ENCODE assay signal across 8 cellular contexts in the genomic region with DNA sequence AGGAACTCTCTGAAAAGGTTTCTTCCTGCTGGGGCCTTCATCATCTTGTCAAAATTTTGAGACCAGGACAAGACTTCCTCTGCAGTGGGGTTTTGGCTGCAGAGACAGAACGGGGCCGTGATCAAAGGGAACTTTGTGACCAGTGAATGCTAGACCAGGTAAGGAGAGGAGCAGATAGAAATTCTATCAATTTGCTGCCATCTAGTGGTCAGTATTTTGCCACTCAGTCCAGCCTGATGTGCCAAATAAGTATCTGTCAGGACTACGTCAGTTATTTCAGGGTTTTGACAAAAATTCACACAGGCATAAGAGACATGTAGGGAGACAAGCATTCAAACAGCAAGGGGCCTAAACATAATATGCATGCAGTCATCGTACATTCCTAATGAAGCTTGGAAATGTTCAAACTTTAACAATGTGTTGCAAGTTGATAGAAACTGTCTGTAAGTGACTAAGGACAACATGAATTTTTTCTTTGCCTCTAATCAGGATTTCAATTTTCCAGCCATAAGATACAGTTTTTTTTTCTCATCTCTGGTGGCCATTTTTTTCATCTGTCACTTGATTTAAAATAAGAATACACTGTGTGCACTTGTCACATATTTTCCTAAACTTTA. TPM values are rescaled to one million over a fixed set of nuclear protein-coding genes. Genes with fewer than 3 reads are reported as not detected.
DNase-seq lines count a peak whose midpoint lies in the region; ATAC-seq, FAIRE-seq and TF ChIP-seq lines count a peak whose summit lies in the region.

No MANE protein-coding gene starts in this region.

- H3K9me3 ChIP-seq in A549 (no peaks in the 10 kb centered on the region), Loucy (ENCODE audit: insufficient read depth, low read depth, low read length) (no peaks in the 10 kb centered on the region; the same call in 1 of the 2 replicates), hepatocyte (ENCODE audit: low read depth) (no peaks in the 10 kb centered on the region), small intestine (ENCODE audit: control insufficient read depth, low read depth) (no peaks in the 10 kb centered on the region)

- POLR2A ChIA-PET in A549 (lab: Yijun Ruan, JAX): no interaction called here

- CTCF ChIA-PET in A549 (lab: Yijun Ruan, JAX): interaction anchor here (0.5 to 2.6 kb wide), 11 partner anchors 11 to 1909 kb away, joined by 3 to 12 read pairs (median 3); partner anchors contain the start of gene FBXO5

- ATAC-seq in A549 (peak; percentile 95 to 98), HG02571 (IDR thresholded peaks at IDR 0.05; ENCODE audit: unreplicated experiment) (peak; percentile 99), SK-N-SH treated with all-trans-retinoic acid at 6 μM for 48 hours (peak; percentile 100)

- TF ChIP-seq RAD21 in A549 (conservative IDR thresholded peaks at IDR 0.05 in 1 of 2, IDR thresholded peaks at IDR 0.05 in 1 of 2): peak; percentile 49 to 60; a peak in 4 of 5 replicates

- peak; percentile 64 for TF ChIP-seq CTCF in A549 (IDR thresholded peaks at IDR 0.05)
- TF ChIP-seq CTCF in Loucy (conservative IDR thresholded peaks at IDR 0.05; ENCODE audit: low read length): peak; percentile 87
- peak; percentile 81 for TF ChIP-seq CTCF in hepatocyte (IDR thresholded peaks at IDR 0.05; ENCODE audit: poor library complexity)

- H3K4me3 ChIP-seq in A549 (no peak overlapping the region), Loucy (ENCODE audit: low read length, poor library complexity, severe bottlenecking) (no peak overlapping the region), hepatocyte (no peak overlapping the region), small intestine (ENCODE audit: low read depth in 1 of 2, low read length in 2 of 2) (no peak overlapping the region)

- no peak for TF ChIP-seq POLR2A in A549 (IDR thresholded peaks at IDR 0.05; ENCODE audit: low read length)
- TF ChIP-seq POLR2A in GM12891 (IDR thresholded peaks at IDR 0.05; ENCODE audit: low read depth, low read length): no peak

- FAIRE-seq in A549 (lab: Jason Lieb, UNC) (no peak), GM12891 (lab: Jason Lieb, UNC) (peak; percentile 95), small intestine (lab: Jason Lieb, UNC) (no peak)

- no peaks in the 10 kb centered on the region for H4K20me1 ChIP-seq in Loucy (ENCODE audit: insufficient read depth, low read length, poor library complexity, severe bottlenecking)
- H4K20me1 ChIP-seq in hepatocyte (ENCODE audit: insufficient read depth, poor library complexity, severe bottlenecking): no peaks in the 10 kb centered on the region

- no peaks in the 10 kb centered on the region for H3K36me3 ChIP-seq in Loucy (ENCODE audit: insufficient read depth, low read length)
- no peaks in the 10 kb centered on the region for H3K36me3 ChIP-seq in hepatocyte (replicated peaks; ENCODE audit: insufficient read depth, low read depth)
- H3K36me3 ChIP-seq in small intestine (ENCODE audit: control insufficient read depth in 2 of 2, insufficient read depth in 2 of 2, low read length in 2 of 2): no peaks in the 10 kb centered on the region

- no peak for TF ChIP-seq EP300 in A549 (IDR thresholded peaks at IDR 0.05)

- H3K27ac ChIP-seq in A549: no peak overlapping the region
- H3K27ac ChIP-seq in hepatocyte: no peak overlapping the region
- no peak overlapping the region for H3K27ac ChIP-seq in small intestine (ENCODE audit: low read depth in 1 of 2, low read length in 1 of 2)

- no peaks in the 10 kb centered on the region for H3K27me3 ChIP-seq in Loucy (ENCODE audit: insufficient read depth, low read length, poor library complexity, severe bottlenecking)
- no peaks in the 10 kb centered on the region for H3K27me3 ChIP-seq in hepatocyte
- H3K27me3 ChIP-seq in small intestine (ENCODE audit: control insufficient read depth in 2 of 2, insufficient read depth in 2 of 2, low read length in 2 of 2): no peaks in the 10 kb centered on the region

- H3F3A ChIP-seq in Loucy (ENCODE audit: low read depth): no peaks in the 10 kb centered on the region

- H3K4me1 ChIP-seq in A549: peaks cover 13% of the 10 kb centered on the region; the same call in 2 of the 3 replicates
- H3K4me1 ChIP-seq in Loucy (ENCODE audit: insufficient read depth, low read length, poor library complexity, severe bottlenecking): no peaks in the 10 kb centered on the region
- H3K4me1 ChIP-seq in hepatocyte (ENCODE audit: insufficient read depth): no peaks in the 10 kb centered on the region
- H3K4me1 ChIP-seq in small intestine (ENCODE audit: control insufficient read depth in 2 of 2, insufficient read depth in 1 of 2, low read depth in 1 of 2, low read length in 1 of 2): no peaks in the 10 kb centered on the region

- H3K9me2 ChIP-seq in Loucy (replicated peaks; ENCODE audit: low read depth, low read length): no peaks in the 10 kb centered on the region
- no peaks in the 10 kb centered on the region for H3K9me2 ChIP-seq in hepatocyte (replicated peaks; ENCODE audit: insufficient read depth)

- 8% methylated on average over 4 of the region's 4 CpGs for WGBS in A549 (ENCODE audit: missing lambda C conversion rate)
- WGBS in hepatocyte (ENCODE audit: low lambda C conversion rate, missing lambda C conversion rate): 13% methylated on average over 4 of the region's 4 CpGs
- 2 to 4% (median 3%) methylated on average over 4 of the region's 4 CpGs for whole genome bisulfite sequencing in small intestine, 3 donors

- H2AFZ ChIP-seq in Loucy (ENCODE audit: low read length) (peak overlapping the region; percentile 69), hepatocyte (no peak overlapping the region)

- no peaks in the 10 kb centered on the region for H3K79me2 ChIP-seq in Loucy (ENCODE audit: insufficient read depth, low read length)
- no peaks in the 10 kb centered on the region for H3K79me2 ChIP-seq in hepatocyte

- H3K4me2 ChIP-seq in A549 (no peak overlapping the region), Loucy (ENCODE audit: low read depth, low read length, poor library complexity, severe bottlenecking) (peak overlapping the region; percentile 43), hepatocyte (no peak overlapping the region)

- no peak overlapping the region for H3K9ac ChIP-seq in Loucy (ENCODE audit: low read depth, low read length, poor library complexity, severe bottlenecking)

- DNase-seq in A549 (ENCODE audit: low read depth in 1 of 2, low spot score in 1 of 2): peak; percentile 34 to 47
- peak; percentile 15 for DNase-seq in GM12891 (ENCODE audit: insufficient read length, low spot score)
- peak; percentile 76 for DNase-seq in astrocyte of the hippocampus (ENCODE audit: low read depth, low spot score)
- peak; percentile 78 for DNase-seq in hepatocyte (ENCODE audit: low spot score)
- peak; percentile 65 for DNase-seq in small intestine

TF ChIP-seq in A549, 52 proteins besides CTCF, POLR2A, EP300 and RAD21:
- no peak for TF ChIP-seq CHD4 (IDR thresholded peaks at IDR 0.05; ENCODE audit: borderline replicate concordance)
- TF ChIP-seq SMC3 (IDR thresholded peaks at IDR 0.05): peak; percentile 35; the same call in 2 of the 3 replicates
- no peak for TF ChIP-seq RARB (CRISPR knock-in tag; IDR thresholded peaks at IDR 0.05)

TF ChIP-seq in GM12891, 5 proteins besides CTCF, POLR2A, EP300 and RAD21:
- TF ChIP-seq TAF1 (IDR thresholded peaks at IDR 0.05; ENCODE audit: low read depth, low read length) (no peak), SPI1 (IDR thresholded peaks at IDR 0.05; ENCODE audit: low read depth, low read length) (no peak), POU2F2 (IDR thresholded peaks at IDR 0.05; ENCODE audit: low read depth, low read length) (no peak), PAX5 (IDR thresholded peaks at IDR 0.05; ENCODE audit: insufficient read depth, low read length, severe bottlenecking) (no peak), POLR2AphosphoS5 (IDR thresholded peaks at IDR 0.05; ENCODE audit: low read depth, low read length) (no peak)

TF ChIP-seq in SK-N-SH treated with all-trans-retinoic acid at 6 μM for 48 hours, 23 proteins besides CTCF, POLR2A, EP300 and RAD21 (continues in another document):
- TF ChIP-seq ISL1 (CRISPR knock-in tag; IDR thresholded peaks at IDR 0.05) (no peak), ZNF565 (CRISPR knock-in tag; conservative IDR thresholded peaks at IDR 0.05; ENCODE audit: low read depth) (no peak), ARNTL (CRISPR knock-in tag; IDR thresholded peaks at IDR 0.05; ENCODE audit: borderline replicate concordance, low read depth) (no peak)
- TF ChIP-seq, protein P1, sequence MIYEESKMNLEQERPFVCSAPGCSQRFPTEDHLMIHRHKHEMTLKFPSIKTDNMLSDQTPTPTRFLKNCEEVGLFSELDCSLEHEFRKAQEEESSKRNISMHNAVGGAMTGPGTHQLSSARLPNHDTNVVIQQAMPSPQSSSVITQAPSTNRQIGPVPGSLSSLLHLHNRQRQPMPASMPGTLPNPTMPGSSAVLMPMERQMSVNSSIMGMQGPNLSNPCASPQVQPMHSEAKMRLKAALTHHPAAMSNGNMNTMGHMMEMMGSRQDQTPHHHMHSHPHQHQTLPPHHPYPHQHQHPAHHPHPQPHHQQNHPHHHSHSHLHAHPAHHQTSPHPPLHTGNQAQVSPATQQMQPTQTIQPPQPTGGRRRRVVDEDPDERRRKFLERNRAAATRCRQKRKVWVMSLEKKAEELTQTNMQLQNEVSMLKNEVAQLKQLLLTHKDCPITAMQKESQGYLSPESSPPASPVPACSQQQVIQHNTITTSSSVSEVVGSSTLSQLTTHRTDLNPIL (CRISPR knock-in tag; IDR thresholded peaks at IDR 0.05; ENCODE audit: low read depth): no peak

RNA-seq across cellular contexts. Expression of gene MTRF1L, which starts 22.0 kb away (rescaled TPM):
- polyA plus RNA-seq in A549 (2011; rRNA removed): 17.0 and 22.6 TPM in 2 replicates
- 4.7 and 5.2 TPM in 2 replicates for polyA plus RNA-seq in A549 (2012; cell fraction: cytosol; rRNA removed)
- polyA plus RNA-seq in A549 (2012; cell fraction: nucleus; rRNA removed): 2.7 and 4.2 TPM in 2 replicates
- polyA plus RNA-seq in A549 (2017; fragmentation: RNase III; extraction: RNeasy Plus Mini Kit Qiagen cat#74134 plus additional on column Dnase treatment): 14.3 to 15.0 TPM (median 15.0 TPM) in 3 replicates
- polyA minus RNA-seq in A549 (2011; rRNA and poly(A)+ RNA removed): 7.5 and 10.1 TPM in 2 replicates
- 9.6 TPM for polyA plus RNA-seq in GM12891 (2012; ENCODE audit: low read depth, missing spikeins)
- 16.7 and 17.4 TPM in 2 replicates for total RNA-seq in hepatocyte
- polyA plus RNA-seq in hepatocyte: 16.1 and 19.0 TPM in 2 replicates
- polyA plus RNA-seq in small intestine: 10 to 100 TPM in 2 of 3 donors, 1 to 10 TPM in 1; 9.9 to 18.6 (median 13.2) TPM

RNA-seq across cellular contexts. Expression of gene FBXO5, which starts 41.7 kb away (rescaled TPM):
- 20.7 and 29.2 TPM in 2 replicates for polyA plus RNA-seq in A549 (2011; rRNA removed)
- 9.0 and 10.1 TPM in 2 replicates for polyA plus RNA-seq in A549 (2012; cell fraction: cytosol; rRNA removed)
- polyA plus RNA-seq in A549 (2012; cell fraction: nucleus; rRNA removed): 5.5 and 5.9 TPM in 2 replicates
- polyA plus RNA-seq in A549 (2017; fragmentation: RNase III; extraction: RNeasy Plus Mini Kit Qiagen cat#74134 plus additional on column Dnase treatment): 14.3 to 17.2 TPM (median 15.5 TPM) in 3 replicates
- polyA minus RNA-seq in A549 (2011; rRNA and poly(A)+ RNA removed): 5.5 and 6.3 TPM in 2 replicates
- 21.1 TPM for polyA plus RNA-seq in GM12891 (2012; ENCODE audit: low read depth, missing spikeins)
- 9.2 and 9.7 TPM in 2 replicates for total RNA-seq in hepatocyte
- 4.7 and 5.2 TPM in 2 replicates for polyA plus RNA-seq in hepatocyte
- 1 to 10 TPM; 2.0 to 5.7 (median 3.0) TPM for polyA plus RNA-seq in small intestine

Comparison
In these comparisons a context has a peak if more than half of its experiments do, and no peak if none do; other contexts are left out.
1. DNase-seq: peak in every context shown above with its lines; median percentile 78 in hepatocyte; 76 in astrocyte of the hippocampus; 65 in small intestine; 40 in A549; 15 in GM12891.